ENCODE assay signal across 8 cellular contexts in genomic region chr18:9135081-9135911, GRCh38. TPM values are rescaled to one million over a fixed set of nuclear protein-coding genes. Genes with fewer than 3 reads are reported as not detected.
DNase-seq lines count a peak whose midpoint lies in the region; ATAC-seq and TF ChIP-seq lines count a peak whose summit lies in the region.

No MANE protein-coding gene starts in this region.

- no peak for TF ChIP-seq EP300 in esophagus muscularis mucosa (IDR thresholded peaks at IDR 0.05)

- ATAC-seq in HG03135 (IDR thresholded peaks at IDR 0.05; ENCODE audit: unreplicated experiment), result no peak

- peaks cover 69% of the 10 kb centered on the region for H3K79me2 ChIP-seq in OCI-LY7 (ENCODE audit: insufficient read depth, low read depth, low read length)

- intact Hi-C loops in OCI-LY7 (cut with micrococcal nuclease; ENCODE audit: unreplicated experiment), result loop anchor here (5.0 to 10.0 kb wide), 2 partner anchors 340 to 428 kb away; partner anchors contain the start of genes MTCL1 and RALBP1
- intact Hi-C loops in esophagus muscularis mucosa (cut with DNase I), result loop anchor here (5.0 kb wide), 1 partner anchor 188 kb away; no protein-coding TSS in a partner anchor

- TF ChIP-seq CTCF in GM12864 (IDR thresholded peaks at IDR 0.05; ENCODE audit: low read depth, low read length, missing control alignments), result no peak
- no peak for TF ChIP-seq CTCF in OCI-LY7 (conservative IDR thresholded peaks at IDR 0.05; ENCODE audit: low read length)
- no peak for TF ChIP-seq CTCF in esophagus muscularis mucosa (IDR thresholded peaks at IDR 0.05)
- TF ChIP-seq CTCF in retinal pigment epithelial cell (conservative IDR thresholded peaks at IDR 0.05; ENCODE audit: low read depth, low read length), result no peak

- no peaks in the 10 kb centered on the region for H3K9me2 ChIP-seq in OCI-LY7 (ENCODE audit: insufficient read depth, low read length)

- H3K36me3 ChIP-seq in OCI-LY7 (ENCODE audit: insufficient read depth, low read length) (peaks cover 56% of the 10 kb centered on the region), esophagus muscularis mucosa (peaks cover 0 to 39% (median 11%) of the 10 kb centered on the region in 4 donors)

- DNase-seq in GM12864 (ENCODE audit: low read depth) (no peak), OCI-LY7 (ENCODE audit: low spot score) (no peak), esophagus muscularis mucosa (ENCODE audit: extremely low spot score) (no peak), retinal pigment epithelial cell (ENCODE audit: low read depth) (no peak), GOT3 (lab: John Stamatoyannopoulos, UW) (no peak), kidney glomerular epithelial cell (lab: John Stamatoyannopoulos, UW) (no peak), 8988T (no peak)

- peak overlapping the region; percentile 64 for H3K4me3 ChIP-seq in GM12864 (ENCODE audit: low read depth, low read length)
- H3K4me3 ChIP-seq in OCI-LY7 (ENCODE audit: low read depth, low read length, poor library complexity, severe bottlenecking), result peak overlapping the region; percentile 84
- peak overlapping the region; percentile 71 to 89 (median 83) for H3K4me3 ChIP-seq in esophagus muscularis mucosa
- H3K4me3 ChIP-seq in retinal pigment epithelial cell (ENCODE audit: low read length), result peak overlapping the region; percentile 81

- WGBS in esophagus muscularis mucosa, result 55% methylated on average over 12 of the region's 12 CpGs

- H3K4me1 ChIP-seq in OCI-LY7 (ENCODE audit: insufficient read depth, low read length, poor library complexity, severe bottlenecking) (peaks cover 32% of the 10 kb centered on the region), esophagus muscularis mucosa (peaks cover 36 to 58% (median 49%) of the 10 kb centered on the region in 4 donors)

- H3K27me3 ChIP-seq in esophagus muscularis mucosa, result no peaks in the 10 kb centered on the region

- H3K9me3 ChIP-seq in OCI-LY7 (ENCODE audit: low read length) (no peaks in the 10 kb centered on the region), esophagus muscularis mucosa (no peaks in the 10 kb centered on the region)

- POLR2A ChIA-PET in OCI-LY7 (lab: Charles Lee), result interaction anchor here (0.6 to 3.3 kb wide), 9 partner anchors 8 to 489 kb away, joined by 3 to 20 read pairs (median 4); partner anchors contain the start of gene NDUFV2

- H2AFZ ChIP-seq in OCI-LY7 (ENCODE audit: low read length), result peak overlapping the region; percentile 75

- H3K27ac ChIP-seq in OCI-LY7 (ENCODE audit: low read depth, low read length, poor library complexity, severe bottlenecking) (peak overlapping the region; percentile 94), esophagus muscularis mucosa (replicated peaks in 1 of 4) (peak overlapping the region; percentile 96 to 99 (median 98))

- H4K20me1 ChIP-seq in OCI-LY7 (ENCODE audit: insufficient read depth, low read length), result peaks cover 17% of the 10 kb centered on the region

- peak overlapping the region; percentile 96 for H3K4me2 ChIP-seq in OCI-LY7 (ENCODE audit: low read length)

- CTCF ChIA-PET in OCI-LY7 (lab: Charles Lee; ENCODE audit: unreplicated experiment), result no interaction called here

- TF ChIP-seq POLR2A in esophagus muscularis mucosa (IDR thresholded peaks at IDR 0.05; ENCODE audit: low read depth), result no peak

- no TSS peak for BruUV-seq in OCI-LY7 (replicated peaks; lab: Mats Ljungman, UMichigan)

RNA-seq across cellular contexts. Expression of gene ANKRD12, which starts 1.3 kb away (rescaled TPM):
- total RNA-seq in OCI-LY7 (2014; rRNA removed; shearing (Covaris generic)), result 65.9 and 74.5 TPM in 2 replicates
- total RNA-seq in OCI-LY7 (2022) (66.5 and 67.0 TPM in 2 replicates), esophagus muscularis mucosa (100 to 1,000 TPM in 1 of 4 donors, 10 to 100 TPM in 3; 65.2 to 108 (median 92.9) TPM)

RNA-seq across cellular contexts. Expression of gene NDUFV2, which starts 32.8 kb away (rescaled TPM):
- total RNA-seq in OCI-LY7 (2014; rRNA removed; shearing (Covaris generic)), result 145 and 185 TPM in 2 replicates
- 201 and 213 TPM in 2 replicates for total RNA-seq in OCI-LY7 (2022)
- total RNA-seq in esophagus muscularis mucosa, result 100 to 1,000 TPM; 120 to 229 (median 175) TPM
